ENCODE assay signal across 13 cellular contexts in genomic region chr20:3340443-3340842, GRCh38.
DNase-seq lines count a peak whose midpoint lies in the region; ATAC-seq and TF ChIP-seq lines count a peak whose summit lies in the region.
"Had no signal": no experiment of that assay in that cellular context is flagged by ENCODE, and none has a peak within 500 bp of the region (broad histone marks: within the 10 kb centered on the region; RNA-seq: fewer than 3 reads in every experiment).

No MANE protein-coding gene starts in this region.

- H3K27ac ChIP-seq in angular gyrus (ENCODE audit: low read depth, low read length) (peak overlapping the region; percentile 40), right atrium auricular region (peak overlapping the region; percentile 75 to 84), sigmoid colon (no peak overlapping the region)

- H3K27ac Mint-ChIP-seq in endothelial cell (ENCODE audit: unreplicated experiment) (no peak overlapping the region), CD14-positive monocyte (peak overlapping the region in 1 of 7 donors; percentile 68)
- H3K27ac Mint-ChIP-seq: activated naive CD8-positive, alpha-beta T cell treated with anti-CD3 and anti-CD28 coated beads for 36 hours; CD4-positive, CD25-positive, alpha-beta regulatory T cell had no signal

- 70 to 76% methylated on average over 9 of the region's 9 CpGs for WGBS in sigmoid colon, 2 donors

- no peak for TF ChIP-seq CTCF in right atrium auricular region (IDR thresholded peaks at IDR 0.05)
- no peak for TF ChIP-seq CTCF in sigmoid colon (IDR thresholded peaks at IDR 0.05)
- TF ChIP-seq CTCF in endothelial cell (IDR thresholded peaks at IDR 0.05; ENCODE audit: unreplicated experiment), result no peak
- TF ChIP-seq CTCF in CD14-positive monocyte (IDR thresholded peaks at IDR 0.05), result no peak

- DNase-seq in EH (ENCODE audit: low read depth), result peak; percentile 16
- DNase-seq in right atrium auricular region (ENCODE audit: low spot score), result peak; percentile 73
- peak; percentile 83 for DNase-seq in sigmoid colon
- no peak for DNase-seq in endothelial cell (ENCODE audit: low spot score)
- no peak for DNase-seq in activated CD4-positive, CD25-positive, alpha-beta regulatory T cell (lab: John Stamatoyannopoulos, UW)
- DNase-seq in CD14-positive monocyte (ENCODE audit: low spot score), result no peak
- DNase-seq: activated naive CD8-positive, alpha-beta T cell treated with anti-CD3 and anti-CD28 coated beads for 36 hours; CD4-positive, CD25-positive, alpha-beta regulatory T cell; IMR-90 had no signal

- no peaks in the 10 kb centered on the region for H3K9me3 ChIP-seq in right atrium auricular region
- no peaks in the 10 kb centered on the region for H3K9me3 ChIP-seq in sigmoid colon
- H3K9me3 ChIP-seq: HAP-1 had no signal

- H3K27me3 ChIP-seq in right atrium auricular region (no peaks in the 10 kb centered on the region), sigmoid colon (no peaks in the 10 kb centered on the region)

- H3K4me1 ChIP-seq in right atrium auricular region, result peaks cover 0 to 10% of the 10 kb centered on the region in 2 donors
- H3K4me1 ChIP-seq in sigmoid colon, result no peaks in the 10 kb centered on the region

- H3K27me3 Mint-ChIP-seq in endothelial cell (ENCODE audit: unreplicated experiment) (no peaks in the 10 kb centered on the region), CD14-positive monocyte (ENCODE audit: low read depth in 3 of 3) (peaks cover 0 to 1% (median 0%) of the 10 kb centered on the region in 3 donors)
- H3K27me3 Mint-ChIP-seq: activated naive CD8-positive, alpha-beta T cell treated with anti-CD3 and anti-CD28 coated beads for 36 hours; CD4-positive, CD25-positive, alpha-beta regulatory T cell had no signal

- H3K9me3 Mint-ChIP-seq in endothelial cell (ENCODE audit: unreplicated experiment) (no peaks in the 10 kb centered on the region), CD14-positive monocyte (peaks cover 0 to 1% (median 0%) of the 10 kb centered on the region in 7 donors)
- H3K9me3 Mint-ChIP-seq: CD4-positive, CD25-positive, alpha-beta regulatory T cell had no signal

- intact Hi-C loops in sigmoid colon (cut with DNase I) (no loop called here), CD14-positive monocyte (cut with micrococcal nuclease) (no loop called here)

- H3K4me3 Mint-ChIP-seq in endothelial cell (ENCODE audit: unreplicated experiment) (no peak overlapping the region), CD14-positive monocyte (no peak overlapping the region)
- H3K4me3 Mint-ChIP-seq: activated naive CD8-positive, alpha-beta T cell treated with anti-CD3 and anti-CD28 coated beads for 36 hours; CD4-positive, CD25-positive, alpha-beta regulatory T cell had no signal

- H3K36me3 Mint-ChIP-seq in endothelial cell (ENCODE audit: low read depth, unreplicated experiment), result peaks cover 42% of the 10 kb centered on the region
- peaks cover 62 to 83% of the 10 kb centered on the region in 2 donors for H3K36me3 Mint-ChIP-seq in CD14-positive monocyte

- TF ChIP-seq EP300 in sigmoid colon (IDR thresholded peaks at IDR 0.05), result peak in 1 of 4 donors; percentile 9

- H3K4me1 Mint-ChIP-seq in endothelial cell (ENCODE audit: unreplicated experiment) (no peaks in the 10 kb centered on the region), CD14-positive monocyte (peaks cover 9% of the 10 kb centered on the region)
- H3K4me1 Mint-ChIP-seq: activated naive CD8-positive, alpha-beta T cell treated with anti-CD3 and anti-CD28 coated beads for 36 hours had no signal

- H3K4me3 ChIP-seq in right atrium auricular region, result no peak overlapping the region
- H3K4me3 ChIP-seq in sigmoid colon, result no peak overlapping the region
- H3K4me3 ChIP-seq: HAP-1, skin epidermis had no signal

- peaks cover 25% of the 10 kb centered on the region for H3K36me3 ChIP-seq in right atrium auricular region
- peaks cover 5 to 54% (median 13%) of the 10 kb centered on the region in 4 donors for H3K36me3 ChIP-seq in sigmoid colon

- no peak for TF ChIP-seq POLR2A in sigmoid colon (IDR thresholded peaks at IDR 0.05)

- ATAC-seq in GM18861 (IDR thresholded peaks at IDR 0.05; ENCODE audit: unreplicated experiment), result no peak

Comparison
In these comparisons a context has a peak if more than half of its experiments do, and no peak if none do; other contexts are left out.
1. DNase-seq: peak in EH (single experiment), right atrium auricular region (single experiment) and sigmoid colon (single experiment); none in endothelial cell (single experiment), activated CD4-positive, CD25-positive, alpha-beta regulatory T cell (0 of 4) and CD14-positive monocyte (single experiment).
2. H3K27ac ChIP-seq: peak in angular gyrus (single experiment) and right atrium auricular region (2 of 2); none in sigmoid colon (0 of 4).